11 cellular contexts compared by ENCODE assay signal in genomic region chr14:101584049-101584859, GRCh38. TPM values are rescaled to one million over a fixed set of nuclear protein-coding genes. Genes with fewer than 3 reads are reported as not detected.
DNase-seq lines count a peak whose midpoint lies in the region; ATAC-seq lines count a peak whose summit lies in the region.
"Had no signal": no experiment of that assay in that cellular context is flagged by ENCODE, and none has a peak within 500 bp of the region (broad histone marks: within the 10 kb centered on the region; RNA-seq: fewer than 3 reads in every experiment).

No MANE protein-coding gene starts in this region.

- CTCF ChIA-PET in activated CD8-positive, alpha-beta T cell treated with anti-CD3 and anti-CD28 coated beads, Interleukin-2, amount 10 ng/mL, durations not matched to agents 7 days and 5 days (lab: Charles Lee), result no interaction called here

- no peak overlapping the region for H3K4me3 Mint-ChIP-seq in activated CD8-positive, alpha-beta T cell treated with anti-CD3 and anti-CD28 coated beads, Interleukin-2, amount 10 ng/mL, durations not matched to agents 7 days and 5 days

- peak overlapping the region in 4 of 7 experiments; percentile 0 to 18 (median 6) for H3K4me3 ChIP-seq in skin epidermis

- H3K27me3 Mint-ChIP-seq in activated CD8-positive, alpha-beta T cell treated with anti-CD3 and anti-CD28 coated beads, Interleukin-2, amount 10 ng/mL, durations not matched to agents 7 days and 5 days (ENCODE audit: low read depth), result peaks cover 6% of the 10 kb centered on the region

- POLR2A ChIA-PET in activated CD8-positive, alpha-beta T cell treated with anti-CD3 and anti-CD28 coated beads, Interleukin-2, amount 10 ng/mL, durations not matched to agents 7 days and 5 days (lab: Charles Lee), result no interaction called here

- no peaks in the 10 kb centered on the region for H3K9me3 Mint-ChIP-seq in activated CD8-positive, alpha-beta T cell treated with anti-CD3 and anti-CD28 coated beads, Interleukin-2, amount 10 ng/mL, durations not matched to agents 7 days and 5 days (ENCODE audit: insufficient read depth)

- H3K36me3 Mint-ChIP-seq in activated CD8-positive, alpha-beta T cell treated with anti-CD3 and anti-CD28 coated beads, Interleukin-2, amount 10 ng/mL, durations not matched to agents 7 days and 5 days (ENCODE audit: low read depth), result no peaks in the 10 kb centered on the region

- peak overlapping the region in 3 of 21 experiments; percentile 23 to 44 (median 43) for H3K27ac ChIP-seq in skin epidermis
- H3K27ac ChIP-seq: parathyroid adenoma had no signal

- ATAC-seq in activated CD8-positive, alpha-beta T cell treated with anti-CD3 and anti-CD28 coated beads, Interleukin-2, amount 10 ng/mL, durations not matched to agents 7 days and 5 days, result no peak

- H3K4me1 Mint-ChIP-seq in activated CD8-positive, alpha-beta T cell treated with anti-CD3 and anti-CD28 coated beads, Interleukin-2, amount 10 ng/mL, durations not matched to agents 7 days and 5 days (ENCODE audit: low read depth), result no peaks in the 10 kb centered on the region

- H3K27ac Mint-ChIP-seq in activated CD8-positive, alpha-beta T cell treated with anti-CD3 and anti-CD28 coated beads, Interleukin-2, amount 10 ng/mL, durations not matched to agents 7 days and 5 days, result no peak overlapping the region

- peak; percentile 52 for DNase-seq in NCI-H82 (lab: John Stamatoyannopoulos, UW)
- DNase-seq in NCI-H82 treated with DMSO at 0.1 percent for 48 hours (lab: John Stamatoyannopoulos, UW; ENCODE audit: unreplicated experiment), result no peak
- peak; percentile 52 for DNase-seq in RPMI7951 (ENCODE audit: low read depth)
- peak; percentile 61 for DNase-seq in fibroblast of the conjunctiva (ENCODE audit: low read depth)
- DNase-seq in H4 (ENCODE audit: low spot score), result no peak
- DNase-seq in activated CD8-positive, alpha-beta T cell treated with anti-CD3 and anti-CD28 coated beads, Interleukin-2, amount 10 ng/mL, durations not matched to agents 7 days and 5 days, result no peak
- DNase-seq in middle frontal gyrus (ENCODE audit: extremely low spot score, low spot score), result no peak
- DNase-seq: NCI-H1436 had no signal

RNA-seq across cellular contexts. Expression of gene DIO3, which starts 23.0 kb away (rescaled TPM):
- not detected in 2 replicates for total RNA-seq in RPMI7951 (2014; rRNA removed; shearing (Covaris generic))
- not detected in 2 replicates for total RNA-seq in H4 (2014; rRNA removed; shearing (Covaris generic))
- total RNA-seq in activated CD8-positive, alpha-beta T cell treated with anti-CD3 and anti-CD28 coated beads, Interleukin-2, amount 10 ng/mL, durations not matched to agents 7 days and 5 days, result not detected
- total RNA-seq: A172 had no signal

Comparison
In these comparisons a context has a peak if more than half of its experiments do, and no peak if none do; other contexts are left out.
1. DNase-seq: peak in NCI-H82 (single experiment), RPMI7951 (single experiment) and fibroblast of the conjunctiva (single experiment); none in NCI-H82 treated with DMSO at 0.1 percent for 48 hours (single experiment), H4 (single experiment), activated CD8-positive, alpha-beta T cell treated with anti-CD3 and anti-CD28 coated beads, Interleukin-2, amount 10 ng/mL, durations not matched to agents 7 days and 5 days (single experiment) and middle frontal gyrus (single experiment).